In genomic region chr4:5141802-5142201, GRCh38 we compare ENCODE assay signal across 26 cellular contexts.
"Had no signal": no experiment of that assay in that cellular context is flagged by ENCODE, and none has a peak within 500 bp of the region (broad histone marks: within the 10 kb centered on the region; RNA-seq: fewer than 3 reads in every experiment).

No MANE protein-coding gene starts in this region.

- H3K4me1 Mint-ChIP-seq: memory B cell, naive B cell had no signal

- H3K27ac Mint-ChIP-seq: memory B cell, naive B cell had no signal

- H3K27ac ChIP-seq: coronary artery, dorsolateral prefrontal cortex, epithelial cell of prostate, foreskin keratinocyte, gastroesophageal sphincter, heart left ventricle, hepatocyte, left lung, lower lobe of right lung had no signal

- FAIRE-seq: colon, endometrium, frontal cortex, islet of Langerhans, keratinocyte had no signal

- H3K4me2 ChIP-seq: hepatocyte had no signal

- H3K9me3 ChIP-seq: left lung, lower lobe of right lung had no signal

- H3K27me3 Mint-ChIP-seq: naive B cell had no signal

- H3K9me3 Mint-ChIP-seq: memory B cell, naive B cell had no signal

- H3K4me3 ChIP-seq: coronary artery, dorsolateral prefrontal cortex, gastroesophageal sphincter, heart left ventricle, hepatocyte, left lung, lower lobe of right lung had no signal

- ATAC-seq: esophagus mucosa, foreskin keratinocyte, gastroesophageal sphincter, heart left ventricle, left cardiac atrium, left lung, left ventricle myocardium superior, lower lobe of right lung had no signal

- H3K36me3 Mint-ChIP-seq: memory B cell, naive B cell had no signal

- H3K27me3 ChIP-seq: foreskin keratinocyte, gastroesophageal sphincter, left lung had no signal

- H3K4me1 ChIP-seq: foreskin keratinocyte, heart left ventricle, left lung, lower lobe of right lung had no signal

- DNase-seq: dermis blood vessel endothelial cell; dorsolateral prefrontal cortex; effector CD4-positive, alpha-beta T cell; effector memory CD4-positive, alpha-beta T cell; erythroblast; foreskin keratinocyte; heart left ventricle; hypothalamus; left cardiac atrium; left lung; left ventricle myocardium superior; lower lobe of right lung; mesendoderm; midbrain; naive B cell had no signal

- H2AFZ ChIP-seq: hepatocyte had no signal

- H3K36me3 ChIP-seq: gastroesophageal sphincter, heart left ventricle, left lung, lower lobe of right lung had no signal

- H3K79me2 ChIP-seq: hepatocyte had no signal

- H3K4me3 Mint-ChIP-seq: memory B cell, naive B cell had no signal
